Comparison of ENCODE assay signal across 1 cellular context in the genomic region with DNA sequence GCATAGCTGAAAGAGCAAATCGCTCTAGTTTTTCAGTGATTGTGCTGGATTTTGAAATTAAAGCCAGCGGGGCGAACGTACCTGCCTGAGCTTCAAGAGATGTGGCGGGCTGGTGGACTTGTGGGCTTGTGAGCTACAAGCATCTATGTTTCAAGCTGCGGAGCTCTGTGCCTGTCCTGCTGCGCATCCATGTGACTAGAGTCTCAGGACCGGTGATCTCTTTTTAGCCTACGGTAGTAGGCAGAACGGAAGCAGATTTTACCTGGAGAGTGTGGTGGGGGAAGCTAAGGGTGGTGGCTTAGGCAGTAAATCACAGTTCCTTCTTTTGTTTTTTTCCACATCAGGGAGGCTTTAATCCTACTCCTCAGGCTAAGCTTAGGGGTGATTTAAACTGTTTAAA.
TF ChIP-seq lines count a peak whose summit lies in the region.

No MANE protein-coding gene starts in this region.

TF ChIP-seq in SK-N-SH, 30 proteins besides CTCF, POLR2A, EP300 and RAD21 (continued from another document):
- TF ChIP-seq, protein P1, sequence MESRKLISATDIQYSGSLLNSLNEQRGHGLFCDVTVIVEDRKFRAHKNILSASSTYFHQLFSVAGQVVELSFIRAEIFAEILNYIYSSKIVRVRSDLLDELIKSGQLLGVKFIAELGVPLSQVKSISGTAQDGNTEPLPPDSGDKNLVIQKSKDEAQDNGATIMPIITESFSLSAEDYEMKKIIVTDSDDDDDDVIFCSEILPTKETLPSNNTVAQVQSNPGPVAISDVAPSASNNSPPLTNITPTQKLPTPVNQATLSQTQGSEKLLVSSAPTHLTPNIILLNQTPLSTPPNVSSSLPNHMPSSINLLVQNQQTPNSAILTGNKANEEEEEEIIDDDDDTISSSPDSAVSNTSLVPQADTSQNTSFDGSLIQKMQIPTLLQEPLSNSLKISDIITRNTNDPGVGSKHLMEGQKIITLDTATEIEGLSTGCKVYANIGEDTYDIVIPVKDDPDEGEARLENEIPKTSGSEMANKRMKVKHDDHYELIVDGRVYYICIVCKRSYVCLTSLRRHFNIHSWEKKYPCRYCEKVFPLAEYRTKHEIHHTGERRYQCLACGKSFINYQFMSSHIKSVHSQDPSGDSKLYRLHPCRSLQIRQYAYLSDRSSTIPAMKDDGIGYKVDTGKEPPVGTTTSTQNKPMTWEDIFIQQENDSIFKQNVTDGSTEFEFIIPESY (IDR thresholded peaks at IDR 0.05; ENCODE audit: borderline replicate concordance, low read depth), result no peak
- TF ChIP-seq MEF2A (IDR thresholded peaks at IDR 0.05; ENCODE audit: borderline replicate concordance, low read depth), result no peak
